In the genomic region with DNA sequence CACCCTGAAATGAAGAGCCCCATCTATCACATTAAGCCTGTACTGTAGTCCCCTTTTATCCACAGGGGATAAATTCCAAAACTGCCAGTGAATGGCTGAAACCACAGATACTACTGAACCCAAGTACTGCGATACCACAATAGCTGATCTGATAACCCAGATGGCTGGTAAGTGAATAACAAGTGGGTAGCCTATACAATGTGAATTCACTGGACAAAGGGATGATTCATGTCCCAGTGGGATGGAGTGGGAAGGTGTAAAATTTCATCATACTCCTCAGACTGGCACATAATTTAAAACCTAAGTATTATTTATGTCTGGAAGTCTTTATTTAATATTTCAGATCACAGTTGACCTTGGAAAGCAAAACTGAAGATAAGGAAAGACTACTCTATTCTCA, we compare ENCODE assay signal across 12 cellular contexts.
A peak's percentile ranks its signal among the peaks of the same experiment; 100 is the strongest.
DNase-seq lines count a peak whose midpoint lies in the region; TF ChIP-seq lines count a peak whose summit lies in the region.
"Had no signal": no experiment of that assay in that cellular context is flagged by ENCODE, and none has a peak within 500 bp of the region (broad histone marks: within the 10 kb centered on the region; RNA-seq: fewer than 3 reads in every experiment).

No MANE protein-coding gene starts in this region.

- no peak overlapping the region for H3K27ac ChIP-seq in brain microvascular endothelial cell

- H3K27me3 ChIP-seq in brain microvascular endothelial cell (replicated peaks): no peaks in the 10 kb centered on the region

- TF ChIP-seq POLR2A in NB4 (IDR thresholded peaks at IDR 0.05; ENCODE audit: extremely low read depth, insufficient read length): no peak

- no peaks in the 10 kb centered on the region for H3K36me3 ChIP-seq in brain microvascular endothelial cell (replicated peaks)

- DNase-seq in CMK (ENCODE audit: low read depth) (peak; percentile 53), NB4 (ENCODE audit: low read depth) (peak; percentile 21), brain microvascular endothelial cell (peak; percentile 74), kidney tubule cell (ENCODE audit: low spot score) (peak; percentile 51), ureter (ENCODE audit: low spot score) (no peak), retina (no peak), NCI-H187 (lab: John Stamatoyannopoulos, UW) (no peak)
- DNase-seq in stimulated activated CD4-positive, alpha-beta T cell treated with anti-CD3 and anti-CD28 coated beads, Interleukin-2, amount 100 ng/mL, for 48 hours: no peak
- DNase-seq: aorta; NCI-H1436 treated with DMSO at 0.1 percent for 48 hours; stimulated activated CD4-positive, alpha-beta T cell treated with anti-CD3 and anti-CD28 coated beads, Interleukin-2, amount 100 ng/mL, for 24 hours; T1000 had no signal

- TF ChIP-seq CTCF in NB4 (IDR thresholded peaks at IDR 0.05; ENCODE audit: low read depth, low read length) (no peak), brain microvascular endothelial cell (IDR thresholded peaks at IDR 0.05; ENCODE audit: low read depth, low read length, missing control alignments) (no peak)

- H3K4me3 ChIP-seq in NB4 (ENCODE audit: low read depth, low read length) (no peak overlapping the region), brain microvascular endothelial cell (ENCODE audit: low read depth, low read length) (no peak overlapping the region)

- in situ Hi-C loops in brain microvascular endothelial cell (cut with HindIII; ENCODE audit: low pct_ligation_motif_present, low sequenced_read_pairs): no loop called here

Comparison
In these comparisons a context has a peak if more than half of its experiments do, and no peak if none do; other contexts are left out.
1. DNase-seq: peak in CMK (single experiment), NB4 (single experiment), brain microvascular endothelial cell (single experiment) and kidney tubule cell (single experiment); none in ureter (single experiment), retina (single experiment), stimulated activated CD4-positive, alpha-beta T cell treated with anti-CD3 and anti-CD28 coated beads, Interleukin-2, amount 100 ng/mL, for 48 hours (0 of 2) and NCI-H187 (0 of 2).